In the genomic region with DNA sequence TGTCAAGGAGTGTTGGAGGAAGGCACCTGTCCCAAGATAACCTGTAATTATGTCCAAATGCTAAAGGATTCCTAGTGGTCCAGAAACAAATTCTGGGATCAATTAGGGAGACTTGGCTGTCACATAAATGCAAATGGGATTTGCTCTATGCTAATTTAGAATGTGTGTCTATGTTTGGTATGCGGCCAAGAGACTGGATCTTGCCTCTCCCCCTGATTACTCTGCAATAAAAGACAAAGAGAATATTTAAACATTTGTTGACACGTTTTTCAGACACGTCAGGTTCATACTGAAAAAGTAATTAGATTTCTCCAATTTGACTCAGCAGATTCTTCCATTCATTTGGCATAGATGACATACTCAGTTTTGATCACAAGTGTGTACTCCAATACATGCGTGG, we compare ENCODE assay signal across 22 cellular contexts. TPM values are rescaled to one million over a fixed set of nuclear protein-coding genes. Genes with fewer than 3 reads are reported as not detected.
"Had no signal": no experiment of that assay in that cellular context is flagged by ENCODE, and none has a peak within 500 bp of the region (broad histone marks: within the 10 kb centered on the region; RNA-seq: fewer than 3 reads in every experiment).

No MANE protein-coding gene starts in this region.

- DNase-seq: activated CD4-positive, alpha-beta T cell treated with anti-CD3 and anti-CD28 coated beads for 36 hours; activated CD8-positive, alpha-beta T cell treated with anti-CD3 and anti-CD28 coated beads, Interleukin-2, amount 10 ng/mL, durations not matched to agents 7 days and 5 days; activated naive CD4-positive, alpha-beta T cell treated with anti-CD3 and anti-CD28 coated beads for 36 hours; activated T-cell treated with anti-CD3 and anti-CD28 coated beads, Interleukin-2, amount 50 U/mL, for 24 hours; brain microvascular endothelial cell; central memory CD4-positive, alpha-beta T cell; endodermal cell; foreskin melanocyte; glutamatergic neuron; hippocampal formation; left lung; midbrain; occipital lobe had no signal

- H3K36me3 Mint-ChIP-seq: WTC11 had no signal

- H3K36me3 ChIP-seq: brain microvascular endothelial cell, left lung had no signal

- H3K9me3 Mint-ChIP-seq: activated naive CD4-positive, alpha-beta T cell treated with anti-CD3 and anti-CD28 coated beads for 36 hours; activated T-cell treated with anti-CD3 and anti-CD28 coated beads, Interleukin-2, amount 50 U/mL, for 24 hours; activated T-helper 2 cell treated with anti-CD3 and anti-CD28 coated beads, Interferon-gamma antibody, Interleukin-2, Interleukin-4, amounts not matched to agents 10 μg/mL and 5 μg/mL and 100 μg/mL, durations not matched to agents 14 hours and 24 hours and 36 hours; endodermal cell; stimulated activated naive CD8-positive, alpha-beta T cell treated with anti-CD3 and anti-CD28 coated beads, Interleukin-15, Interleukin-2, amounts not matched to agents 100 ng/mL and 50 ng/mL, for 24 hours; T-helper 2 cell treated with Interferon-gamma antibody and Interleukin-4, amounts not matched to agents 5 μg/mL and 100 μg/mL, for 36 hours; WTC11 had no signal

- H3K4me3 Mint-ChIP-seq: activated CD4-positive, alpha-beta T cell treated with anti-CD3 and anti-CD28 coated beads for 36 hours; activated CD8-positive, alpha-beta T cell treated with anti-CD3 and anti-CD28 coated beads, Interleukin-2, amount 10 ng/mL, durations not matched to agents 7 days and 5 days; activated naive CD4-positive, alpha-beta T cell treated with anti-CD3 and anti-CD28 coated beads for 36 hours; activated T-cell treated with anti-CD3 and anti-CD28 coated beads, Interleukin-2, amount 50 U/mL, for 24 hours; endodermal cell; stimulated activated naive CD8-positive, alpha-beta T cell treated with anti-CD3 and anti-CD28 coated beads, Interleukin-15, Interleukin-2, amounts not matched to agents 100 ng/mL and 50 ng/mL, for 24 hours; T-helper 2 cell treated with Interferon-gamma antibody and Interleukin-4, amounts not matched to agents 5 μg/mL and 100 μg/mL, for 36 hours; type B pancreatic cell; WTC11 had no signal

- H3K27me3 ChIP-seq: brain microvascular endothelial cell had no signal

- ATAC-seq: activated CD4-positive, alpha-beta T cell treated with anti-CD3 and anti-CD28 coated beads for 36 hours; activated CD8-positive, alpha-beta T cell treated with anti-CD3 and anti-CD28 coated beads, Interleukin-2, amount 10 ng/mL, durations not matched to agents 7 days and 5 days; left lung; WTC11 had no signal

- H3K4me3 ChIP-seq: left lung had no signal

- H3K9me3 ChIP-seq: left lung had no signal

- H3K4me1 ChIP-seq: left lung had no signal

- H3K4me1 Mint-ChIP-seq: activated CD4-positive, alpha-beta T cell treated with anti-CD3 and anti-CD28 coated beads for 36 hours had no signal

- H3K27ac ChIP-seq: brain microvascular endothelial cell, left lung had no signal

- H3K27me3 Mint-ChIP-seq: type B pancreatic cell had no signal

- H3K27ac Mint-ChIP-seq: activated CD4-positive, alpha-beta T cell treated with anti-CD3 and anti-CD28 coated beads for 36 hours; activated CD8-positive, alpha-beta T cell treated with anti-CD3 and anti-CD28 coated beads, Interleukin-2, amount 10 ng/mL, durations not matched to agents 7 days and 5 days; activated naive CD4-positive, alpha-beta T cell treated with anti-CD3 and anti-CD28 coated beads for 36 hours; activated T-cell treated with anti-CD3 and anti-CD28 coated beads, Interleukin-2, amount 50 U/mL, for 24 hours; activated T-helper 2 cell treated with anti-CD3 and anti-CD28 coated beads, Interferon-gamma antibody, Interleukin-2, Interleukin-4, amounts not matched to agents 10 μg/mL and 5 μg/mL and 100 μg/mL, durations not matched to agents 14 hours and 24 hours and 36 hours; endodermal cell; stimulated activated naive CD8-positive, alpha-beta T cell treated with anti-CD3 and anti-CD28 coated beads, Interleukin-15, Interleukin-2, amounts not matched to agents 100 ng/mL and 50 ng/mL, for 24 hours; T-helper 2 cell treated with Interferon-gamma antibody and Interleukin-4, amounts not matched to agents 5 μg/mL and 100 μg/mL, for 36 hours; type B pancreatic cell; WTC11 had no signal

RNA-seq across cellular contexts. Expression of a gene that starts 7.5 kb away (rescaled TPM):
- total RNA-seq: activated T-helper 2 cell treated with anti-CD3 and anti-CD28 coated beads, Interferon-gamma antibody, Interleukin-2, Interleukin-4, amounts not matched to agents 10 μg/mL and 5 μg/mL and 100 μg/mL, durations not matched to agents 14 hours and 24 hours and 36 hours had no signal

RNA-seq across cellular contexts. Expression of a gene that starts 46.1 kb away (rescaled TPM):
- total RNA-seq: activated CD4-positive, alpha-beta T cell treated with anti-CD3 and anti-CD28 coated beads for 36 hours; activated CD8-positive, alpha-beta T cell treated with anti-CD3 and anti-CD28 coated beads, Interleukin-2, amount 10 ng/mL, durations not matched to agents 7 days and 5 days; activated naive CD4-positive, alpha-beta T cell treated with anti-CD3 and anti-CD28 coated beads for 36 hours; activated T-helper 2 cell treated with anti-CD3 and anti-CD28 coated beads, Interferon-gamma antibody, Interleukin-2, Interleukin-4, amounts not matched to agents 10 μg/mL and 5 μg/mL and 100 μg/mL, durations not matched to agents 14 hours and 24 hours and 36 hours; endodermal cell; epithelial cell of proximal tubule; left lung; lung microvascular endothelial cell; occipital lobe; posterior vena cava; skeletal muscle tissue; WTC11 had no signal
